17 cellular contexts compared by ENCODE assay signal in genomic region chr1:32494196-32494595, GRCh38. TPM values are rescaled to one million over a fixed set of nuclear protein-coding genes. Genes with fewer than 3 reads are reported as not detected.
DNase-seq lines count a peak whose midpoint lies in the region; ATAC-seq and TF ChIP-seq lines count a peak whose summit lies in the region.
"Had no signal": no experiment of that assay in that cellular context is flagged by ENCODE, and none has a peak within 500 bp of the region (broad histone marks: within the 10 kb centered on the region; RNA-seq: fewer than 3 reads in every experiment).

No MANE protein-coding gene starts in this region.

- no peak for TF ChIP-seq CTCF in left lung (IDR thresholded peaks at IDR 0.05)

- no peak overlapping the region for H3K27ac ChIP-seq in left lung
- H3K27ac ChIP-seq: prostate gland, tibial artery had no signal

- DNase-seq in EH (ENCODE audit: low read depth) (peak; percentile 10), NCI-H526 (lab: John Stamatoyannopoulos, UW) (peak; percentile 45 to 47), astrocyte of the hippocampus (ENCODE audit: low read depth, low spot score) (peak; percentile 55), islet precursor cell (peak; percentile 67), hypothalamus (lab: John Stamatoyannopoulos, UW) (no peak), left lung (no peak), NCI-H2107 treated with DMSO at 0.1 percent for 48 hours (lab: John Stamatoyannopoulos, UW; ENCODE audit: unreplicated experiment) (no peak)
- DNase-seq: activated CD4-positive, alpha-beta T cell treated with anti-CD3 and anti-CD28 coated beads for 4 hours; activated naive CD8-positive, alpha-beta T cell treated with anti-CD3 and anti-CD28 coated beads for 36 hours; cortex of kidney; NCI-H2107; T-helper 1 cell had no signal

- intact Hi-C loops in left lung (cut with DNase I), result no loop called here

- H3K27me3 ChIP-seq in left lung, result no peaks in the 10 kb centered on the region

- ATAC-seq in GM18861 (IDR thresholded peaks at IDR 0.05; ENCODE audit: unreplicated experiment) (no peak), left lung (no peak)

- no peaks in the 10 kb centered on the region for H3K9me3 ChIP-seq in left lung
- H3K9me3 ChIP-seq: prostate gland, tibial artery had no signal

- H3K4me3 ChIP-seq in left lung, result no peak overlapping the region
- H3K4me3 ChIP-seq: prostate gland, tibial artery had no signal

- no peaks in the 10 kb centered on the region for H3K4me1 ChIP-seq in left lung

- no peaks in the 10 kb centered on the region for H3K36me3 ChIP-seq in left lung
- H3K36me3 ChIP-seq: prostate gland, tibial artery had no signal

RNA-seq across cellular contexts. Expression of gene ZBTB8B, which starts 29.3 kb away (rescaled TPM):
- under 1 TPM; 0.03 TPM for total RNA-seq in left lung
- total RNA-seq: activated naive CD8-positive, alpha-beta T cell treated with anti-CD3 and anti-CD28 coated beads for 36 hours; HT-29; OCI-LY7 had no signal

RNA-seq across cellular contexts. Expression of gene ZBTB8A, which starts 45.0 kb away (rescaled TPM):
- total RNA-seq in left lung, result 1 to 10 TPM; 8.6 to 9.8 TPM

Comparison
In these comparisons a context has a peak if more than half of its experiments do, and no peak if none do; other contexts are left out.
1. DNase-seq: peak in EH (single experiment), NCI-H526 (2 of 2), astrocyte of the hippocampus (single experiment) and islet precursor cell (single experiment); none in hypothalamus (0 of 51), left lung (0 of 2) and NCI-H2107 treated with DMSO at 0.1 percent for 48 hours (single experiment).